In the genomic region with DNA sequence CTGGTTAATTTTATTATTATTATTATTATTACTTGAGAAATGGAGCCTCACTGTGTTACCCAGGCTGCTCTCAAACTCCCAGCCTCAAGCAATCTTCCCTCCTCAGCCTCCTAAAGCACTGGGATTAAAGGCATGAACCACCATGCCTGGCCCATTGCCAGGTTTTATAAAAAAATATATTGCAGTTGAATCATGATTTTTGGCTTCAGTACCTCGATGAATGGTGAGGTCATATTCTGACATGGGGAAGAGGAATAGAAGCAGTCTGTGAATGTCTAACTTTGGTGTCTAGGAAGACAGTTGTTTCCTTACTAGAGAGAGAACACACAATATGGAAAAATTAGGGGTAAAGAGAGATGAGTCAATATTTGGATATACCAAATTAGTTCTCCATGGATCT, we compare ENCODE assay signal across 16 cellular contexts. TPM values are rescaled to one million over a fixed set of nuclear protein-coding genes. Genes with fewer than 3 reads are reported as not detected.
DNase-seq lines count a peak whose midpoint lies in the region; ATAC-seq and TF ChIP-seq lines count a peak whose summit lies in the region.
"Had no signal": no experiment of that assay in that cellular context is flagged by ENCODE, and none has a peak within 500 bp of the region (broad histone marks: within the 10 kb centered on the region; RNA-seq: fewer than 3 reads in every experiment).

No MANE protein-coding gene starts in this region.

- H4K20me1 ChIP-seq in mammary epithelial cell (ENCODE audit: insufficient read depth, low read length) = no peaks in the 10 kb centered on the region

- H3K27me3 ChIP-seq in mammary epithelial cell (ENCODE audit: insufficient read depth, low read length) (no peaks in the 10 kb centered on the region), uterus (no peaks in the 10 kb centered on the region)
- H3K27me3 ChIP-seq: BE2C had no signal

- no peak overlapping the region for H2AFZ ChIP-seq in mammary epithelial cell (ENCODE audit: low read depth, low read length)

- H3K79me2 ChIP-seq in mammary epithelial cell (ENCODE audit: insufficient read depth, low read length) = no peaks in the 10 kb centered on the region

- TF ChIP-seq POLR2A in uterus (IDR thresholded peaks at IDR 0.05) = no peak

- H3K4me2 ChIP-seq in mammary epithelial cell (ENCODE audit: insufficient read depth, low read depth, low read length) = no peak overlapping the region

- peak; percentile 61 for ATAC-seq in left colon
- ATAC-seq: Panc1 had no signal

- in situ Hi-C loops in mammary epithelial cell (cut with MboI; ENCODE audit: low sequenced_read_pairs in 2 of 2) = no loop called here

- 40% methylated on average over 1 of the region's 1 CpG for WGBS in mammary epithelial cell (ENCODE audit: low coverage, missing lambda C conversion rate)

- H3K4me3 ChIP-seq in mammary epithelial cell (replicated peaks in 1 of 3; ENCODE audit: insufficient read depth in 1 of 3, low read depth in 2 of 3, low read length in 3 of 3) = no peak overlapping the region
- no peak overlapping the region for H3K4me3 ChIP-seq in uterus

- intact Hi-C loops in mammary epithelial cell (cut with micrococcal nuclease) (no loop called here), left colon (cut with DNase I, micrococcal nuclease) (no loop called here), uterus (cut with DNase I; ENCODE audit: low total_unique reads) (no loop called here)

- H3K9ac ChIP-seq in mammary epithelial cell (ENCODE audit: insufficient read depth, low read length) = no peak overlapping the region

- CTCF ChIA-PET in mammary epithelial cell (lab: Charles Lee; ENCODE audit: low non-redundant PET) = no interaction called here

- dilution Hi-C loops in mammary epithelial cell (cut with HindIII; ENCODE audit: low sequenced_read_pairs) = no loop called here

- TF ChIP-seq CTCF in mammary epithelial cell (conservative IDR thresholded peaks at IDR 0.05 in 1 of 2, IDR thresholded peaks at IDR 0.05 in 1 of 2; ENCODE audit: extremely low read depth in 1 of 2, insufficient read depth in 1 of 2, low read depth in 1 of 2, low read length in 2 of 2) = no peak
- TF ChIP-seq CTCF in uterus (IDR thresholded peaks at IDR 0.05) = no peak

- H3K36me3 ChIP-seq in mammary epithelial cell (ENCODE audit: insufficient read depth, low read length) = no peaks in the 10 kb centered on the region
- no peaks in the 10 kb centered on the region for H3K36me3 ChIP-seq in uterus
- H3K36me3 ChIP-seq: BE2C had no signal

- BruUV-seq in mammary epithelial cell (replicated peaks; lab: Mats Ljungman, UMichigan) = no TSS peak

- H3K9me3 ChIP-seq in mammary epithelial cell (replicated peaks; ENCODE audit: insufficient read depth, low read length) (no peaks in the 10 kb centered on the region), uterus (no peaks in the 10 kb centered on the region)
- H3K9me3 ChIP-seq: BE2C had no signal

- DNase-seq in HS-27A (ENCODE audit: low read depth) (peak; percentile 7), NCI-H446 (lab: John Stamatoyannopoulos, UW) (peak; percentile 35 to 86), mammary epithelial cell (peak; percentile 66), left colon (no peak), uterus (no peak), HUDEP-2 (lab: John Stamatoyannopoulos, UW; ENCODE audit: unreplicated experiment in 76 of 76) (no peak), Ammon's horn (ENCODE audit: low spot score) (no peak)
- DNase-seq: BE2C; CD4-positive, alpha-beta memory T cell; MV-4-11; NCI-H1417 treated with DMSO at 0.1 percent for 48 hours; NCI-H2081; NCI-H2227 treated with DMSO at 0.1 percent for 48 hours; SHP77 treated with DMSO at 0.1 percent for 48 hours had no signal

- H3K27ac ChIP-seq in mammary epithelial cell (ENCODE audit: insufficient read depth, low read depth, low read length) (no peak overlapping the region), uterus (no peak overlapping the region)

- no peaks in the 10 kb centered on the region for H3K4me1 ChIP-seq in mammary epithelial cell (ENCODE audit: insufficient read depth, low read length)
- no peaks in the 10 kb centered on the region for H3K4me1 ChIP-seq in uterus
- H3K4me1 ChIP-seq: BE2C had no signal

RNA-seq across cellular contexts. Expression of gene CCSER1, which starts 32.0 kb away (rescaled TPM):
- 10 to 100 TPM in 1 of 2 donors, under 1 TPM in 1; 0.26 to 12.0 TPM for total RNA-seq in mammary epithelial cell
- 0.03 TPM for polyA plus RNA-seq in mammary epithelial cell
- not detected for polyA minus RNA-seq in mammary epithelial cell
- total RNA-seq in left colon = 10 to 100 TPM; 14.4 to 22.7 TPM
- 10 to 100 TPM in 2 of 4 donors, 1 to 10 TPM in 2; 2.8 to 54.7 (median 11.9) TPM for total RNA-seq in uterus
- total RNA-seq: LHCN-M2 had no signal

Comparison
In these comparisons a context has a peak if more than half of its experiments do, and no peak if none do; other contexts are left out.
1. DNase-seq: peak in HS-27A (single experiment), NCI-H446 (2 of 2) and mammary epithelial cell (single experiment); none in left colon (0 of 2), uterus (0 of 2), HUDEP-2 (0 of 76) and Ammon's horn (single experiment).